ENCODE assay signal across 12 cellular contexts in genomic region chr12:5201554-5202243, GRCh38.
A peak's percentile ranks its signal among the peaks of the same experiment; 100 is the strongest.
DNase-seq lines count a peak whose midpoint lies in the region; ATAC-seq and TF ChIP-seq lines count a peak whose summit lies in the region.
"Had no signal": no experiment of that assay in that cellular context is flagged by ENCODE, and none has a peak within 500 bp of the region (broad histone marks: within the 10 kb centered on the region; RNA-seq: fewer than 3 reads in every experiment).

No MANE protein-coding gene starts in this region.

- 55 to 60% (median 58%) methylated on average over 16 to 18 of the region's 18 CpGs for WGBS in adrenal gland, 4 donors
- WGBS in aorta, 2 donors: 77 to 78% methylated on average over 18 of the region's 18 CpGs

- H3K9me3 ChIP-seq in BLaER1 (no peaks in the 10 kb centered on the region), adrenal gland (replicated peaks in 1 of 3) (no peaks in the 10 kb centered on the region), aorta (ENCODE audit: control insufficient read depth, low read length) (peaks cover 4% of the 10 kb centered on the region)

- H3K27ac ChIP-seq in BLaER1 (no peak overlapping the region), adrenal gland (peak overlapping the region in 1 of 5 donors; percentile 45), aorta (ENCODE audit: low read depth in 1 of 2, low read length in 2 of 2) (no peak overlapping the region)

- peak; percentile 60 for ATAC-seq in left lobe of liver
- no peak for ATAC-seq in aorta (ENCODE audit: low FRiP score)
- ATAC-seq in HG02938 (IDR thresholded peaks at IDR 0.05; ENCODE audit: unreplicated experiment): no peak
- no peak for ATAC-seq in GM18873 (IDR thresholded peaks at IDR 0.05; ENCODE audit: low FRiP score, unreplicated experiment)
- ATAC-seq: Panc1 had no signal

- H4K20me1 ChIP-seq in BLaER1: no peaks in the 10 kb centered on the region

- intact Hi-C loops in adrenal gland (cut with DNase I) (no loop called here), aorta (cut with DNase I) (loop anchor here in 1 of 2 donors (10.0 kb wide), 1 partner anchor 313 kb away; no protein-coding TSS in a partner anchor)

- H3K9ac ChIP-seq in BLaER1: no peak overlapping the region

- H3K27me3 ChIP-seq in BLaER1 (no peaks in the 10 kb centered on the region), adrenal gland (no peaks in the 10 kb centered on the region), aorta (ENCODE audit: control insufficient read depth in 1 of 2, insufficient read depth in 2 of 2, low read length in 1 of 2) (no peaks in the 10 kb centered on the region)

- in situ Hi-C loops in GM13977 (cut with MboI; ENCODE audit: low pct_unique_long_range_greater_than_20kb, low sequenced_read_pairs, unreplicated experiment): no loop called here

- no peak for TF ChIP-seq CTCF in adrenal gland (IDR thresholded peaks at IDR 0.05)
- no peak for TF ChIP-seq CTCF in GM13977 (IDR thresholded peaks at IDR 0.05; ENCODE audit: extremely low read depth, insufficient read depth, missing control alignments)

- H3K4me1 ChIP-seq in BLaER1 (peaks cover 23% of the 10 kb centered on the region), adrenal gland (replicated peaks in 1 of 2) (no peaks in the 10 kb centered on the region), aorta (ENCODE audit: control insufficient read depth in 1 of 2, insufficient read depth in 2 of 2, low read length in 2 of 2) (no peaks in the 10 kb centered on the region)

- TF ChIP-seq POLR2A in adrenal gland (IDR thresholded peaks at IDR 0.05): no peak

- peak; percentile 27 for DNase-seq in NCI-H128 (lab: John Stamatoyannopoulos, UW; ENCODE audit: unreplicated experiment)
- peak; percentile 12 to 59 (median 31) for DNase-seq in adrenal gland
- DNase-seq in left lobe of liver (ENCODE audit: low spot score): no peak
- DNase-seq in aorta: no peak
- DNase-seq in GM13977 (ENCODE audit: low spot score): no peak
- DNase-seq: NCI-H2171; stimulated activated CD4-positive, alpha-beta T cell treated with anti-CD3 and anti-CD28 coated beads, Interleukin-12 subunit alpha, Interleukin-12 subunit beta, amount 100 ng/mL, for 4 hours; stimulated activated CD8-positive, alpha-beta memory T cell treated with anti-CD3 and anti-CD28 coated beads, Interleukin-4, amount 100 ng/mL, for 48 hours had no signal

- H3K36me3 ChIP-seq in BLaER1 (no peaks in the 10 kb centered on the region), adrenal gland (replicated peaks in 1 of 2) (no peaks in the 10 kb centered on the region), aorta (ENCODE audit: control insufficient read depth in 1 of 2, insufficient read depth in 2 of 2, low read length in 1 of 2) (no peaks in the 10 kb centered on the region)

- H3K4me3 ChIP-seq in BLaER1: no peak overlapping the region
- H3K4me3 ChIP-seq in adrenal gland: no peak overlapping the region
- no peak overlapping the region for H3K4me3 ChIP-seq in aorta (ENCODE audit: low read length in 2 of 2)

- peak overlapping the region; percentile 22; the same call in 1 of the 2 replicates for H3K4me2 ChIP-seq in BLaER1

Comparison
In these comparisons a context has a peak if more than half of its experiments do, and no peak if none do; other contexts are left out.
1. DNase-seq: peak in NCI-H128 (single experiment) and adrenal gland (7 of 7); none in left lobe of liver (single experiment), aorta (0 of 2) and GM13977 (single experiment).